35 cellular contexts compared by ENCODE assay signal in the genomic region with DNA sequence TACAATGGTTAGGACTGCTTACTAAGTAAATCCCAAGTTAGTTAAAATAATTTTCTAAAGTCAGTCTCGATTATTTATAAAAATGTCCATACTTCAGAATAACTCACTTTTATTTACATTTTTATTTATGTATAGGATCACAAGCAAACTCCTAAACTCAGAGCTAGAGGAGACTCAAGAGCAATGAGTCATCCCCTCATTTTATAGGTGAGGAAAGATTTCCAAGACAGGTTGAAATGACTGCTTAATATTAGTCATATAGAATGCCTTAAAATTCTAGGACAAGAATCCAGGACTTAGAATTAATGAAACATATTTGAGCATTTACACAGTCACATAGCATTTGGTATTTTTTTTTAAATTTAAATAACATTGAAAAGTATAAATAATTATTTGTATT.
"Had no signal": no experiment of that assay in that cellular context is flagged by ENCODE, and none has a peak within 500 bp of the region (broad histone marks: within the 10 kb centered on the region; RNA-seq: fewer than 3 reads in every experiment).

No MANE protein-coding gene starts in this region.

- ATAC-seq: activated CD8-positive, alpha-beta memory T cell treated with anti-CD3 and anti-CD28 coated beads, Interleukin-2, amount 10 ng/mL, durations not matched to agents 7 days and 5 days; activated naive CD8-positive, alpha-beta T cell treated with anti-CD3 and anti-CD28 coated beads, Interleukin-2, amount 50 U/mL, for 24 hours; Right ventricle myocardium inferior; SK-N-SH treated with all-trans-retinoic acid at 6 μM for 48 hours had no signal

- H3K36me3 Mint-ChIP-seq: activated CD4-positive, alpha-beta memory T cell treated with anti-CD3 and anti-CD28 coated beads for 36 hours; activated CD8-positive, alpha-beta memory T cell treated with anti-CD3 and anti-CD28 coated beads, Interleukin-2, amount 10 ng/mL, durations not matched to agents 7 days and 5 days; activated naive CD4-positive, alpha-beta T cell treated with anti-CD3 and anti-CD28 coated beads, Interleukin-2, amount 10 ng/mL, durations not matched to agents 7 days and 5 days; activated naive CD8-positive, alpha-beta T cell; brain had no signal

- H3K4me1 Mint-ChIP-seq: activated B cell treated with CpG ODN at 0.5 μM for 24 hours; activated CD8-positive, alpha-beta memory T cell treated with anti-CD3 and anti-CD28 coated beads, Interleukin-2, amount 10 ng/mL, durations not matched to agents 7 days and 5 days; activated naive CD4-positive, alpha-beta T cell treated with anti-CD3 and anti-CD28 coated beads, Interleukin-2, amount 10 ng/mL, durations not matched to agents 7 days and 5 days; activated naive CD8-positive, alpha-beta T cell treated with anti-CD3 and anti-CD28 coated beads, Interleukin-2, amount 50 U/mL, for 24 hours; brain; central memory CD8-positive, alpha-beta T cell had no signal

- H3K27me3 Mint-ChIP-seq: activated B cell treated with CpG ODN at 0.5 μM for 24 hours; activated CD4-positive, alpha-beta memory T cell treated with anti-CD3 and anti-CD28 coated beads for 36 hours; activated CD8-positive, alpha-beta memory T cell treated with anti-CD3 and anti-CD28 coated beads, Interleukin-2, amount 10 ng/mL, durations not matched to agents 7 days and 5 days; activated naive CD4-positive, alpha-beta T cell treated with anti-CD3 and anti-CD28 coated beads, Interleukin-2, amount 10 ng/mL, durations not matched to agents 7 days and 5 days; activated naive CD8-positive, alpha-beta T cell; activated naive CD8-positive, alpha-beta T cell treated with anti-CD3 and anti-CD28 coated beads, Interleukin-2, amount 50 U/mL, for 24 hours; brain; central memory CD8-positive, alpha-beta T cell had no signal

- H3K4me3 Mint-ChIP-seq: activated B cell treated with CpG ODN at 0.5 μM for 24 hours; activated CD4-positive, alpha-beta memory T cell treated with anti-CD3 and anti-CD28 coated beads for 36 hours; activated CD8-positive, alpha-beta memory T cell treated with anti-CD3 and anti-CD28 coated beads, Interleukin-2, amount 10 ng/mL, durations not matched to agents 7 days and 5 days; activated naive CD4-positive, alpha-beta T cell treated with anti-CD3 and anti-CD28 coated beads, Interleukin-2, amount 10 ng/mL, durations not matched to agents 7 days and 5 days; activated naive CD8-positive, alpha-beta T cell; activated naive CD8-positive, alpha-beta T cell treated with anti-CD3 and anti-CD28 coated beads, Interleukin-2, amount 50 U/mL, for 24 hours; brain; central memory CD8-positive, alpha-beta T cell had no signal

- H2AFZ ChIP-seq: PC-9 had no signal

- DNase-seq: activated B cell treated with CpG ODN at 0.5 μM for 24 hours; activated CD4-positive, alpha-beta memory T cell treated with anti-CD3 and anti-CD28 coated beads for 36 hours; activated CD4-positive, alpha-beta T cell treated with anti-CD3 and anti-CD28 coated beads for 4 hours; activated CD4-positive, alpha-beta T cell treated with anti-CD3 and anti-CD28 coated beads, Interleukin-2, amount 50 U/mL, for 1 hour; activated CD4-positive, CD25-positive, alpha-beta regulatory T cell treated with anti-CD3 and anti-CD28 coated beads, Interleukin-2, amount 50 U/mL, for 72 hours; activated CD8-positive, alpha-beta memory T cell treated with anti-CD3 and anti-CD28 coated beads for 24 hours; activated CD8-positive, alpha-beta memory T cell treated with anti-CD3 and anti-CD28 coated beads, Interleukin-2, amount 10 ng/mL, durations not matched to agents 7 days and 5 days; activated CD8-positive, alpha-beta memory T cell treated with anti-CD3 and anti-CD28 coated beads, Interleukin-2, amount 50 U/mL, for 48 hours; activated effector memory CD4-positive, alpha-beta T cell treated with Interleukin-2 at 50 U/mL for 16 hours; activated naive CD4-positive, alpha-beta T cell treated with anti-CD3 and anti-CD28 coated beads, Interleukin-2, amount 10 ng/mL, durations not matched to agents 7 days and 5 days; activated naive CD8-positive, alpha-beta T cell treated with anti-CD3 and anti-CD28 coated beads, Interleukin-2, amount 50 U/mL, for 24 hours; activated T-cell treated with anti-CD3 and anti-CD28 coated beads, Interleukin-2, amount 50 U/mL, for 48 hours; anterior cingulate cortex; colonic mucosa; NCI-H1105; NCI-H1417 treated with DMSO at 0.1 percent for 48 hours; NCI-H187 treated with DMSO at 0.1 percent for 48 hours; NCI-H2081; NCI-H345; NCI-H524 treated with DMSO at 0.1 percent for 48 hours; NCI-H748 treated with DMSO at 0.1 percent for 48 hours; NK-92 treated with Interleukin-12 subunit alpha and Interleukin-12 subunit beta, amount 100 ng/mL, for 24 hours; PC-9; SIG-M5; SW 1271; T-helper 1 cell; T-helper 2 cell; T-helper 9 cell had no signal

- H3K9me3 Mint-ChIP-seq: activated B cell treated with CpG ODN at 0.5 μM for 24 hours had no signal

- H3K4me3 ChIP-seq: colonic mucosa, PC-9 had no signal

- H3K27ac ChIP-seq: colonic mucosa, KMS-11, PC-9, VCaP had no signal

- H3K4me1 ChIP-seq: colonic mucosa had no signal

- H3K9me3 ChIP-seq: colonic mucosa had no signal

- H3K4me2 ChIP-seq: KMS-11, PC-9 had no signal

- H3K27me3 ChIP-seq: colonic mucosa had no signal

- H3K36me3 ChIP-seq: colonic mucosa had no signal

- H3K27ac Mint-ChIP-seq: activated B cell treated with CpG ODN at 0.5 μM for 24 hours; activated CD4-positive, alpha-beta memory T cell treated with anti-CD3 and anti-CD28 coated beads for 36 hours; activated CD8-positive, alpha-beta memory T cell treated with anti-CD3 and anti-CD28 coated beads, Interleukin-2, amount 10 ng/mL, durations not matched to agents 7 days and 5 days; activated naive CD4-positive, alpha-beta T cell treated with anti-CD3 and anti-CD28 coated beads, Interleukin-2, amount 10 ng/mL, durations not matched to agents 7 days and 5 days; activated naive CD8-positive, alpha-beta T cell; activated naive CD8-positive, alpha-beta T cell treated with anti-CD3 and anti-CD28 coated beads, Interleukin-2, amount 50 U/mL, for 24 hours; brain had no signal

- H3K9ac ChIP-seq: KMS-11 had no signal
